ENCODE assay signal across 12 cellular contexts in the genomic region with DNA sequence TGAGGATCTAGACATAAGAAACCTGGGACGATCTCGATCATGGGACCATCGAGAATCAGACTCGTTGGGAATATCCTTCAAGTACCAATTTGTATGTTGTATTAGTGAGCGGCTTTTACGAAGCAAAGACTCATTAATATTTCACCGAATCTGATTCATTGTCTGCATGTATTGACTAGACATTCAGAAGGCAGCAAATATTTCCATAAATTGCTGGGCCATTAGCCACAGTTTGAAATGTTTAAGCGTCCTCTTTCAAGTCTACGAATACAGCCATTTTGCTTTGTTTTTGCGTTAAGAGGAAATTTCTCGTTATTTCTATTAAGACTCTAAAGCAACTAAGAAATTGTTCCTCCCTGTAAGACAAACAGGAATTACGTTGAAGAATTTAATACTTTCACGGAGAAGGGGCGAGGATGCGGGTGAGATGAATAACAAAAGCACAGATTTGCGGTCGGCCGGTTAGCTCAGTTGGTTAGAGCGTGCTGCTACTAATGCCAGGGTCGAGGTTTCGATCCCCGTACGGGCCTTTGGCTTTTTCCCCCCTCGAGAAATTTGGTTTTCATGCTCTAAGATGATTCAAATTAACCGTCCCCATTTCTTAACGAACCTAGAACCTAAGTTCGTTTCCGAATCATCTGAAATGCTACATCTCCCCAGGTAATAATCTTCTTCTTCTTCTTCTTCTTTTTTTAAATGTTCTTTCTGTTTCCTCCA. TPM values are rescaled to one million over a fixed set of nuclear protein-coding genes. Genes with fewer than 3 reads are reported as not detected.
A peak's percentile ranks its signal among the peaks of the same experiment; 100 is the strongest.
DNase-seq lines count a peak whose midpoint lies in the region; ATAC-seq and TF ChIP-seq lines count a peak whose summit lies in the region.
"Had no signal": no experiment of that assay in that cellular context is flagged by ENCODE, and none has a peak within 500 bp of the region (broad histone marks: within the 10 kb centered on the region; RNA-seq: fewer than 3 reads in every experiment).

No MANE protein-coding gene starts in this region.

- H3K36me3 ChIP-seq in HAP-1 (replicated peaks) (no peaks in the 10 kb centered on the region), colonic mucosa (no peaks in the 10 kb centered on the region)

- in situ Hi-C loops in HAP-1 (cut with MboI; ENCODE audit: low sequenced_read_pairs) = no loop called here

- H3K4me3 ChIP-seq in HAP-1 (peak overlapping the region; percentile 25), foreskin fibroblast (ENCODE audit: low read depth in 1 of 2, low read length in 2 of 2) (no peak overlapping the region), colonic mucosa (no peak overlapping the region)

- H3K9me3 ChIP-seq in HAP-1 (no peaks in the 10 kb centered on the region), colonic mucosa (no peaks in the 10 kb centered on the region)

- H3K9ac ChIP-seq in colonic mucosa (ENCODE audit: low read depth in 2 of 2, low read length in 2 of 2) = no peak overlapping the region

- DNase-seq in AG08396 (ENCODE audit: low spot score) (peak; percentile 52), HAP-1 (ENCODE audit: low spot score in 2 of 2) (peak; percentile 48 to 73), RPMI8226 (peak; percentile 84), foreskin fibroblast (peak; percentile 62 to 84), colonic mucosa (no peak), Ammon's horn (ENCODE audit: low spot score) (no peak), NCI-H2081 treated with DMSO at 0.1 percent for 48 hours (lab: John Stamatoyannopoulos, UW) (no peak)
- DNase-seq: activated naive CD8-positive, alpha-beta T cell treated with anti-CD3 and anti-CD28 coated beads, Interleukin-2, amount 10 ng/mL, durations not matched to agents 7 days and 5 days; DMS79 treated with DMSO at 0.1 percent for 48 hours had no signal

- no peak for ATAC-seq in HG03378 (IDR thresholded peaks at IDR 0.05; ENCODE audit: unreplicated experiment)
- ATAC-seq: left lobe of liver had no signal

- intact Hi-C loops in colonic mucosa (cut with DNase I) = no loop called here

- no peak for TF ChIP-seq CTCF in foreskin fibroblast (IDR thresholded peaks at IDR 0.05; ENCODE audit: low read depth, low read length)
- TF ChIP-seq CTCF in colonic mucosa (IDR thresholded peaks at IDR 0.05) = no peak

- H3K4me1 ChIP-seq in HAP-1 = peaks cover 4% of the 10 kb centered on the region; the same call in 1 of the 2 replicates
- H3K4me1 ChIP-seq in colonic mucosa = no peaks in the 10 kb centered on the region

- H3K27ac ChIP-seq in colonic mucosa = no peak overlapping the region

- H3K27me3 ChIP-seq in HAP-1 (ENCODE audit: low read depth) = no peaks in the 10 kb centered on the region
- H3K27me3 ChIP-seq in colonic mucosa = peaks cover 61% of the 10 kb centered on the region

RNA-seq across cellular contexts. Expression of a gene that starts 18.5 kb away (rescaled TPM):
- total RNA-seq in colonic mucosa = under 1 TPM; 0.07 to 0.13 TPM
- total RNA-seq: activated naive CD8-positive, alpha-beta T cell treated with anti-CD3 and anti-CD28 coated beads, Interleukin-2, amount 10 ng/mL, durations not matched to agents 7 days and 5 days; left lobe of liver; T-helper 2 cell treated with Interferon-gamma antibody and Interleukin-4, amounts not matched to agents 100 ng/mL and 5 ng/mL, for 36 hours had no signal

RNA-seq across cellular contexts. Expression of a gene that starts 46.1 kb away (rescaled TPM):
- 10 to 100 TPM; 21.8 to 29.8 TPM for total RNA-seq in colonic mucosa

Comparison
In these comparisons a context has a peak if more than half of its experiments do, and no peak if none do; other contexts are left out.
1. DNase-seq: peak in AG08396 (single experiment), HAP-1 (2 of 2), RPMI8226 (single experiment) and foreskin fibroblast (2 of 2); none in colonic mucosa (single experiment), Ammon's horn (single experiment) and NCI-H2081 treated with DMSO at 0.1 percent for 48 hours (single experiment).